ENCODE assay signal across 8 cellular contexts in the genomic region with DNA sequence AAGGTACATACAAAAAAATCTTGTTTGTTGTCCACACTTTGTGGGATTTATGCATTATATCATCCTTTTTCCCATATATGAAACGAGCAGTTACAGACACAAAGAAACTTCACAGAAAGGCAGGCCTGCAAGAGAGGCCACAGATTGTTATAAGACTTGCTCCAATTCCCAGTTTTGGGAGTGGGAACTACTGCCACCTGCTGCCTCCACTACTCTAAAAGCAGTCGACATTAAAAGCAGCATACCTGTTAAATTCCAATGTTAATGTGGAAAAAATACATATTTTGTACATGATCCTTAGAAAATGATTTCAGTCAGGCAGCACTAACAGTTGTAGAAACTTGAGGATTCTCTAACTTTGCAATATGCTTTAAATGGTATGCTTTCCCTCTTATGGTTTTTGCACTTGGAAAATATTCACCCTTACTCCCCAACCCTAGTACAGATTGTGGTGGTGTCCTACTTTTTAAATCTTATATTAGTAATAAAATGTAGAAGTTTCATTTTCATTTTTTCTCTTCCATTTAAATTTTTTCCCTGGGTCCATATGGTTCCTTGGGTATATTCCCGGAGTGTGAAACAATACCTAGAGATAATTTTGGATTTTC. TPM values are rescaled to one million over a fixed set of nuclear protein-coding genes. Genes with fewer than 3 reads are reported as not detected.
DNase-seq lines count a peak whose midpoint lies in the region; ATAC-seq, FAIRE-seq and TF ChIP-seq lines count a peak whose summit lies in the region.

No MANE protein-coding gene starts in this region.

- H4K91ac ChIP-seq in neuronal stem cell (ENCODE audit: low read depth, low read length, poor library complexity): no peak overlapping the region

- no peak overlapping the region for H3K4ac ChIP-seq in neuronal stem cell (ENCODE audit: low read length)

- intact Hi-C loops in endothelial cell of umbilical vein (cut with micrococcal nuclease): loop anchor here (1.0 to 2.0 kb wide), 2 partner anchors 180 to 357 kb away; no protein-coding TSS in a partner anchor

- no peak overlapping the region for H3K9ac ChIP-seq in endothelial cell of umbilical vein (replicated peaks; ENCODE audit: extremely low read depth, insufficient read depth, low read length)
- no peak overlapping the region for H3K9ac ChIP-seq in neuronal stem cell (ENCODE audit: low read depth, low read length, poor library complexity)

- H3K14ac ChIP-seq in neuronal stem cell (ENCODE audit: low read length): no peak overlapping the region

- H3K9me3 Mint-ChIP-seq in stimulated activated memory B cell treated with anti-CD40 and anti-IgM and Interleukin-4, amounts not matched to agents 10 μg/mL and 1 μg/mL and 100 μg/mL, for 72 hours: no peaks in the 10 kb centered on the region

- peaks cover 18% of the 10 kb centered on the region for H3K4me1 ChIP-seq in endothelial cell of umbilical vein (ENCODE audit: control insufficient read depth, extremely low read depth, insufficient read depth, low read length)
- H3K4me1 ChIP-seq in neuronal stem cell (ENCODE audit: control insufficient read depth in 2 of 2, insufficient read depth in 1 of 2, low read depth in 1 of 2, low read length in 2 of 2): peaks cover 0 to 11% of the 10 kb centered on the region in 2 donors

- H3K4me2 ChIP-seq in endothelial cell of umbilical vein (ENCODE audit: insufficient read depth, low read length): no peak overlapping the region
- no peak overlapping the region for H3K4me2 ChIP-seq in neuronal stem cell (ENCODE audit: insufficient read depth, low read length, poor library complexity, severe bottlenecking)

- H3K23ac ChIP-seq in neuronal stem cell (ENCODE audit: low read depth, low read length, poor library complexity): no peak overlapping the region

- no peaks in the 10 kb centered on the region for H3K79me1 ChIP-seq in neuronal stem cell (ENCODE audit: low read depth, low read length)

- in situ Hi-C loops in G401 (cut with HindIII; ENCODE audit: low sequenced_read_pairs): no loop called here

- no peak overlapping the region for H2BK5ac ChIP-seq in neuronal stem cell (ENCODE audit: low read length)

- CTCF ChIA-PET in endothelial cell of umbilical vein (lab: Charles Lee): interaction anchor here (1.0 to 1.7 kb wide), 4 partner anchors 15 to 179 kb away, joined by 4 to 23 read pairs (median 10); a partner anchor contains a TSS

- no peaks in the 10 kb centered on the region for H3K27me3 Mint-ChIP-seq in stimulated activated memory B cell treated with anti-CD40 and anti-IgM and Interleukin-4, amounts not matched to agents 10 μg/mL and 1 μg/mL and 100 μg/mL, for 72 hours

- no peak for TF ChIP-seq POLR2A in endothelial cell of umbilical vein (IDR thresholded peaks at IDR 0.05; ENCODE audit: low read depth, low read length)

- POLR2A ChIA-PET in endothelial cell of umbilical vein (lab: Charles Lee): no interaction called here

- H3K36me3 ChIP-seq in endothelial cell of umbilical vein (ENCODE audit: control insufficient read depth in 2 of 2, extremely low read depth in 1 of 2, insufficient read depth in 2 of 2, low read length in 2 of 2): no peaks in the 10 kb centered on the region
- no peaks in the 10 kb centered on the region for H3K36me3 ChIP-seq in neuronal stem cell (replicated peaks in 1 of 2; ENCODE audit: control insufficient read depth in 2 of 2, insufficient read depth in 2 of 2, low read length in 2 of 2)

- no peak overlapping the region for H4K8ac ChIP-seq in neuronal stem cell (ENCODE audit: low read depth, low read length)

- DNase-seq in G401 (ENCODE audit: low spot score): peak; percentile 10
- DNase-seq in NCI-H748 treated with DMSO at 0.1 percent for 48 hours (lab: John Stamatoyannopoulos, UW): peak; percentile 41
- peak; percentile 73 for DNase-seq in endothelial cell of umbilical vein (ENCODE audit: low read depth, low spot score)
- DNase-seq in neuronal stem cell (ENCODE audit: low spot score): peak; percentile 24
- DNase-seq in foreskin melanocyte: no peak

- H4K20me1 ChIP-seq in endothelial cell of umbilical vein (replicated peaks; ENCODE audit: control insufficient read depth, extremely low read depth, insufficient read depth, low read length): no peaks in the 10 kb centered on the region

- no CpG with 5 or more reads among the region's 3 CpGs for WGBS in neuronal stem cell (ENCODE audit: extremely low coverage in 2 of 2, insufficient read length in 2 of 2, insufficient replicate concordance in 1 of 2), 2 donors

- H3K27ac ChIP-seq in endothelial cell of umbilical vein (ENCODE audit: insufficient read depth, low read depth, low read length) (no peak overlapping the region), neuronal stem cell (replicated peaks; ENCODE audit: low read length) (no peak overlapping the region)

- peaks cover 22% of the 10 kb centered on the region for H3K4me1 Mint-ChIP-seq in stimulated activated memory B cell treated with anti-CD40 and anti-IgM and Interleukin-4, amounts not matched to agents 10 μg/mL and 1 μg/mL and 100 μg/mL, for 72 hours

- no peak overlapping the region for H3K27ac Mint-ChIP-seq in stimulated activated memory B cell treated with anti-CD40 and anti-IgM and Interleukin-4, amounts not matched to agents 10 μg/mL and 1 μg/mL and 100 μg/mL, for 72 hours

- H3K9me3 ChIP-seq in endothelial cell of umbilical vein (replicated peaks; ENCODE audit: control insufficient read depth, insufficient read depth, low read length) (no peaks in the 10 kb centered on the region), neuronal stem cell (replicated peaks in 1 of 2; ENCODE audit: control insufficient read depth in 2 of 2, insufficient read depth in 1 of 2, low read depth in 1 of 2, low read length in 2 of 2) (no peaks in the 10 kb centered on the region)

- no peaks in the 10 kb centered on the region for H3K36me3 Mint-ChIP-seq in stimulated activated memory B cell treated with anti-CD40 and anti-IgM and Interleukin-4, amounts not matched to agents 10 μg/mL and 1 μg/mL and 100 μg/mL, for 72 hours

- no peaks in the 10 kb centered on the region for H3K9me1 ChIP-seq in endothelial cell of umbilical vein (replicated peaks; ENCODE audit: control insufficient read depth, extremely low read depth, insufficient read depth, low read length)

- ATAC-seq in GM18517 (IDR thresholded peaks at IDR 0.05; ENCODE audit: unreplicated experiment) (no peak), GM21390 (IDR thresholded peaks at IDR 0.05; ENCODE audit: unreplicated experiment) (no peak)
- ATAC-seq in stimulated activated memory B cell treated with anti-CD40 and anti-IgM and Interleukin-4, amounts not matched to agents 10 μg/mL and 1 μg/mL and 100 μg/mL, for 72 hours: no peak

- no peaks in the 10 kb centered on the region for H3K79me2 ChIP-seq in endothelial cell of umbilical vein (ENCODE audit: control insufficient read depth, insufficient read depth, low read length)

- H3K4me3 ChIP-seq in endothelial cell of umbilical vein (replicated peaks in 1 of 3; ENCODE audit: insufficient read depth in 1 of 3, low read depth in 1 of 3, low read length in 3 of 3) (no peak overlapping the region), neuronal stem cell (ENCODE audit: low read length in 2 of 2) (no peak overlapping the region)

- no peak overlapping the region for H2BK12ac ChIP-seq in neuronal stem cell (ENCODE audit: low read length)

- H3K27me3 ChIP-seq in endothelial cell of umbilical vein (ENCODE audit: control insufficient read depth in 2 of 2, insufficient read depth in 2 of 2, low read length in 2 of 2): no peaks in the 10 kb centered on the region
- H3K27me3 ChIP-seq in neuronal stem cell (ENCODE audit: control insufficient read depth in 3 of 3, insufficient read depth in 3 of 3, low read depth in 1 of 3, low read length in 3 of 3): no peaks in the 10 kb centered on the region

- no peak overlapping the region for H3K18ac ChIP-seq in neuronal stem cell (ENCODE audit: low read length)

- no peak overlapping the region for H3K4me3 Mint-ChIP-seq in stimulated activated memory B cell treated with anti-CD40 and anti-IgM and Interleukin-4, amounts not matched to agents 10 μg/mL and 1 μg/mL and 100 μg/mL, for 72 hours

- dilution Hi-C loops in endothelial cell of umbilical vein (cut with MboI; ENCODE audit: extremely low pct_ligation_motif_present, low sequenced_read_pairs): no loop called here

- peak; percentile 21 to 46 for TF ChIP-seq CTCF in endothelial cell of umbilical vein (IDR thresholded peaks at IDR 0.05; ENCODE audit: extremely low read depth in 1 of 2, insufficient read depth in 1 of 2, low read depth in 1 of 2, low read length in 2 of 2)

- no TSS peak for BruUV-seq in endothelial cell of umbilical vein (replicated peaks; lab: Mats Ljungman, UMichigan)

- H2BK15ac ChIP-seq in neuronal stem cell (ENCODE audit: low read length): no peak overlapping the region

- no peak overlapping the region for H2AK5ac ChIP-seq in neuronal stem cell (ENCODE audit: low read depth, low read length)

- peak; percentile 76 for FAIRE-seq in endothelial cell of umbilical vein (lab: Jason Lieb, UNC)

- H2BK120ac ChIP-seq in neuronal stem cell (ENCODE audit: low read depth, low read length): no peak overlapping the region

- H2AFZ ChIP-seq in endothelial cell of umbilical vein (ENCODE audit: low read depth, low read length): no peak overlapping the region
- peak overlapping the region; percentile 62 for H2AFZ ChIP-seq in neuronal stem cell (ENCODE audit: low read length)

TF ChIP-seq in endothelial cell of umbilical vein, 7 proteins besides CTCF, POLR2A, EP300 and RAD21 (continues in another document):
- TF ChIP-seq FOS (IDR thresholded peaks at IDR 0.05; ENCODE audit: borderline replicate concordance, insufficient read depth, low read length): no peak
- TF ChIP-seq GATA2 (IDR thresholded peaks at IDR 0.05; ENCODE audit: insufficient read depth, insufficient read length, low read depth, low read length): no peak
- TF ChIP-seq POLR2AphosphoS5 (IDR thresholded peaks at IDR 0.05; ENCODE audit: insufficient read depth, low read depth, low read length): no peak
- no peak for TF ChIP-seq EZH2 (IDR thresholded peaks at IDR 0.05; ENCODE audit: borderline replicate concordance, low read depth, low read length, severe bottlenecking)
- no peak for TF ChIP-seq JUN (IDR thresholded peaks at IDR 0.05; ENCODE audit: borderline replicate concordance, insufficient read depth, insufficient read length, low read depth)

RNA-seq across cellular contexts. Expression of a gene that starts 37.9 kb away (rescaled TPM):
- not detected in 2 replicates for total RNA-seq in G401 (2014; rRNA removed; shearing (Covaris generic))
- total RNA-seq in endothelial cell of umbilical vein: not detected in 2 replicates
- polyA plus RNA-seq in endothelial cell of umbilical vein: not detected in 2 replicates
- not detected in 2 replicates for polyA plus RNA-seq in endothelial cell of umbilical vein (2011; cell fraction: cytosol; rRNA removed)
- polyA plus RNA-seq in endothelial cell of umbilical vein (2011; cell fraction: nucleus; rRNA removed): not detected in 2 replicates
- not detected in 2 replicates for polyA plus RNA-seq in endothelial cell of umbilical vein (2012)
- polyA minus RNA-seq in endothelial cell of umbilical vein: not detected in 2 replicates
- polyA minus RNA-seq in endothelial cell of umbilical vein (2011; cell fraction: cytosol; rRNA and poly(A)+ RNA removed): not detected
- polyA minus RNA-seq in endothelial cell of umbilical vein (2011; cell fraction: nucleus; rRNA and poly(A)+ RNA removed): not detected in 2 replicates
- polyA plus RNA-seq in neuronal stem cell (2013, experiment 1 of 2): not detected
- not detected for polyA plus RNA-seq in neuronal stem cell (2013, experiment 2 of 2)
